In the genomic region with DNA sequence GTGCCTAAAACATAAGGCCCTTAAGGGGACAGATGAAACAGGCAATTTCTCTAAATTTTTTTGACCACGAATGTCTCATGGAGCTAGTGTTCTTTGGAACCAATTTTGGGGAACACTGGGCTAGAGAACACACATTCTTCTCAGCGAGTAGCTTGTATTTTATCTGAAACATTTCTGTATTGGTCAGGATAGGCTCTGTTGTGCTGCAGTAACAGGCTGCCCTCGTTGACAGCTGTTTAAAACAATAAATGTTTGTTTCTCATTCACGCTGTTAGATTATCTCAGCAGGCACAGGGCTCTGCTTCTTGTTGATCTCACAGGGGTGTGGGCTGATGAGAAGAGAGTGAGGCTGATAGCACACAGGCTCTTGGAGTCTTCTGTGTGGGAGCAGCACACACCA, we compare ENCODE assay signal across 1 cellular context.
TF ChIP-seq lines count a peak whose summit lies in the region.

No MANE protein-coding gene starts in this region.

TF ChIP-seq in SK-N-SH, 30 proteins besides CTCF, POLR2A, EP300 and RAD21 (continued from another document):
- TF ChIP-seq, protein P1, sequence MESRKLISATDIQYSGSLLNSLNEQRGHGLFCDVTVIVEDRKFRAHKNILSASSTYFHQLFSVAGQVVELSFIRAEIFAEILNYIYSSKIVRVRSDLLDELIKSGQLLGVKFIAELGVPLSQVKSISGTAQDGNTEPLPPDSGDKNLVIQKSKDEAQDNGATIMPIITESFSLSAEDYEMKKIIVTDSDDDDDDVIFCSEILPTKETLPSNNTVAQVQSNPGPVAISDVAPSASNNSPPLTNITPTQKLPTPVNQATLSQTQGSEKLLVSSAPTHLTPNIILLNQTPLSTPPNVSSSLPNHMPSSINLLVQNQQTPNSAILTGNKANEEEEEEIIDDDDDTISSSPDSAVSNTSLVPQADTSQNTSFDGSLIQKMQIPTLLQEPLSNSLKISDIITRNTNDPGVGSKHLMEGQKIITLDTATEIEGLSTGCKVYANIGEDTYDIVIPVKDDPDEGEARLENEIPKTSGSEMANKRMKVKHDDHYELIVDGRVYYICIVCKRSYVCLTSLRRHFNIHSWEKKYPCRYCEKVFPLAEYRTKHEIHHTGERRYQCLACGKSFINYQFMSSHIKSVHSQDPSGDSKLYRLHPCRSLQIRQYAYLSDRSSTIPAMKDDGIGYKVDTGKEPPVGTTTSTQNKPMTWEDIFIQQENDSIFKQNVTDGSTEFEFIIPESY (IDR thresholded peaks at IDR 0.05; ENCODE audit: borderline replicate concordance, low read depth), result no peak
- TF ChIP-seq SMC3 (IDR thresholded peaks at IDR 0.05; ENCODE audit: low read depth, low read length) (no peak), USF1 (IDR thresholded peaks at IDR 0.05; ENCODE audit: borderline replicate concordance, low read depth) (no peak), MXI1 (IDR thresholded peaks at IDR 0.05; ENCODE audit: low read depth, low read length) (no peak), RFX5 (IDR thresholded peaks at IDR 0.05; ENCODE audit: low read length) (no peak)
